In genomic region chr16:81921873-81922584, GRCh38 we compare ENCODE assay signal across 26 cellular contexts.
"Had no signal": no experiment of that assay in that cellular context is flagged by ENCODE, and none has a peak within 500 bp of the region (broad histone marks: within the 10 kb centered on the region; RNA-seq: fewer than 3 reads in every experiment).

No MANE protein-coding gene starts in this region.

- FAIRE-seq: colon, frontal cortex had no signal

- H3K4me3 ChIP-seq: adrenal gland, body of pancreas had no signal

- H3K4me1 ChIP-seq: adrenal gland, body of pancreas had no signal

- H3K9me3 ChIP-seq: adrenal gland, body of pancreas had no signal

- H3K27me3 ChIP-seq: adrenal gland, body of pancreas had no signal

- H3K27ac ChIP-seq: adrenal gland, body of pancreas had no signal

- DNase-seq: activated CD4-positive, alpha-beta T cell treated with anti-CD3 and anti-CD28 coated beads for 36 hours; activated CD4-positive, alpha-beta T cell treated with anti-CD3 and anti-CD28 coated beads, Interleukin-2, amount 10 ng/mL, durations not matched to agents 7 days and 5 days; activated CD4-positive, alpha-beta T cell treated with anti-CD3 and anti-CD28 coated beads, Interleukin-2, amount 50 U/mL, for 4 hours; activated CD4-positive, CD25-positive, alpha-beta regulatory T cell; activated CD4-positive, CD25-positive, alpha-beta regulatory T cell treated with anti-CD3 and anti-CD28 coated beads, Interleukin-2, amount 50 U/mL, for 72 hours; activated CD8-positive, alpha-beta memory T cell treated with anti-CD3 and anti-CD28 coated beads for 24 hours; activated CD8-positive, alpha-beta T cell treated with anti-CD3 and anti-CD28 coated beads for 36 hours; activated effector memory CD4-positive, alpha-beta T cell treated with Interleukin-2 at 50 U/mL for 16 hours; activated gamma-delta T cell treated with Interleukin-2 at 50 U/mL for 16 hours; activated naive CD4-positive, alpha-beta T cell treated with anti-CD3 and anti-CD28 coated beads, Interleukin-2, amount 50 U/mL, for 16 hours; activated naive CD4-positive, alpha-beta T cell treated with Interleukin-2 at 50 U/mL for 16 hours; activated naive CD8-positive, alpha-beta T cell treated with anti-CD3 and anti-CD28 coated beads, Interleukin-2, amount 50 U/mL, for 24 hours; activated T-cell treated with anti-CD3 and anti-CD28 coated beads, Interleukin-2, amount 50 U/mL, for 4 hours; amygdala; aorta; caudate nucleus; cortex of kidney; effector memory CD4-positive, alpha-beta T cell; endodermal cell; head of caudate nucleus; T-helper 2 cell had no signal

- H3K36me3 ChIP-seq: adrenal gland had no signal

- ATAC-seq: activated CD4-positive, alpha-beta T cell treated with anti-CD3 and anti-CD28 coated beads for 36 hours; activated CD8-positive, alpha-beta T cell treated with anti-CD3 and anti-CD28 coated beads for 36 hours; activated naive CD8-positive, alpha-beta T cell treated with anti-CD3 and anti-CD28 coated beads, Interleukin-2, amount 50 U/mL, for 24 hours; activated T-cell treated with anti-CD3 and anti-CD28 coated beads, Interleukin-2, amount 50 U/mL, for 4 hours; activated T-helper 17 cell treated with anti-CD3 and anti-CD28 coated beads, Interleukin-2, amount 50 U/mL, for 72 hours; body of pancreas had no signal
